In the genomic region with DNA sequence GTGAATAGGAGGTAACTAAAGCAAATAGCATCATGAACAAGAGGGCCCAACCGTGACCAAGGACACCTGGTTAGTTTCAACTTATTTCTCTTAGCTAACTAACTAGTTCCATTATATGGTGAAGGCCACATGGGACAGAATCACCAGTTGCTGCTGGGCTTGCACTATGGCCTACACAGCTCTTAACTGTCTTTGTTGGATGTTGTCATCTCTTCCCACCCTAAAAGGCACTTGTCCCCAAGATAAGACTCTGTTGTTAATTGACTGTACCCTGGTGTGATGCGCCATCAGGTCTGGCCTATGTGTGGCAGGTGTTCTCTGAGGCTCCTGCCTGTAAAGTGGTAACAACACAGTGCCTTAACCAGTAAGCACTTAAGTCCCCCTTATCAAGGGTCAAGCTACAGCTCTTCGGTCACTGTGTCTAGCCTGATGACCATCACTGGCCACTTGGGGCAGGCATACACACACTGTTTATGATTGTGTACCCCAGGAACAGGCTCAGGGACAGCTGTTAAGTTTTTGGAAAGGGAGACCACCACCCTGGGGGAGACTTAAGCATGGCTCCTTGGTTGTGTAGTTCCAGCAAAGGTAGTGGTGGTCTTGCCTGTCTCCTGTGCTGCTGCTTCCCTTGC, we compare ENCODE assay signal across 24 cellular contexts.
"Had no signal": no experiment of that assay in that cellular context is flagged by ENCODE, and none has a peak within 500 bp of the region (broad histone marks: within the 10 kb centered on the region; RNA-seq: fewer than 3 reads in every experiment).

No MANE protein-coding gene starts in this region.

- H3K9me3 ChIP-seq: gastrocnemius medialis, mucosa of descending colon, neutrophil, pancreas, stomach, thyroid gland, vagina had no signal

- H3K27ac ChIP-seq: gastrocnemius medialis, hepatocyte, neutrophil, pancreas, stomach, thyroid gland, vagina had no signal

- H2AFZ ChIP-seq: hepatocyte had no signal

- H3K4me3 ChIP-seq: gastrocnemius medialis, hepatocyte, mucosa of descending colon, pancreas, smooth muscle cell, stomach, thyroid gland, vagina had no signal

- H3K36me3 ChIP-seq: gastrocnemius medialis, neutrophil, pancreas, stomach, thyroid gland, vagina had no signal

- ATAC-seq: effector memory CD8-positive, alpha-beta T cell; gastrocnemius medialis; left lobe of liver; pancreas; sciatic nerve had no signal

- H3K4me2 ChIP-seq: hepatocyte, smooth muscle cell had no signal

- DNase-seq: cortex of kidney; effector memory CD8-positive, alpha-beta T cell; gastrocnemius medialis; head of caudate nucleus; kidney; mesenchymal stem cell; naive B cell; pancreas; retina; stimulated activated CD4-positive, alpha-beta T cell treated with anti-CD3 and anti-CD28 coated beads, Interleukin-12 subunit alpha, Interleukin-12 subunit beta, amount 100 ng/mL, for 4 hours; stimulated activated CD4-positive, alpha-beta T cell treated with anti-CD3 and anti-CD28 coated beads, Interleukin-1b, Interleukin-23, amount 100 ng/mL, for 48 hours; stimulated activated CD4-positive, alpha-beta T cell treated with anti-CD3 and anti-CD28 coated beads, Interleukin-4, amount 100 ng/mL, for 1 hour; stimulated activated CD8-positive, alpha-beta memory T cell treated with anti-CD3 and anti-CD28 coated beads, Interleukin-4, amount 100 ng/mL, for 48 hours; stimulated activated naive CD4-positive, alpha-beta T cell; stomach; thyroid gland; trophoblast cell had no signal

- FAIRE-seq: kidney, pancreas had no signal

- H3K4me1 ChIP-seq: pancreas had no signal

- H3K27me3 ChIP-seq: gastrocnemius medialis, hepatocyte, neutrophil, pancreas, stomach, thyroid gland, vagina had no signal
